ENCODE assay signal across 8 cellular contexts in the genomic region with DNA sequence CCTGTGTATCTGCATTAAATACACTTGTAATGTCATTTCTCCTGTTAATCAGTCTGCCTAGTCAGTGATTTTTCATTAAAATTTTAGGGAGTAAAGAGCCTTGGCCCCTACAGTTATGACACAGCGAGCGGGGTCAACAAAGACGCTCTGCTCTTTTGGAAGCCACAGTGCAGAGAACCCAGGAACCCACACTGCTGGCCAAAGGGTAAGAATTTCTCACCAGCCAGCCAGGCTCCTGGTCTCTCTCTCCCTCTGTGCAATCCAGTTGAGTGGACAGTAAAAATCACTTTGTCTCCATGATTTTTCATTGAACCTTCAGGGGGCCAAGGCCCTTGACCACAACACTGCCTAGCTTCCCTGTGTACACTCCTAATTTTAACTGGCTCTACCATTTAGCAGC. TPM values are rescaled to one million over a fixed set of nuclear protein-coding genes. Genes with fewer than 3 reads are reported as not detected.
"Had no signal": no experiment of that assay in that cellular context is flagged by ENCODE, and none has a peak within 500 bp of the region (broad histone marks: within the 10 kb centered on the region; RNA-seq: fewer than 3 reads in every experiment).

No MANE protein-coding gene starts in this region.

- H3K27ac Mint-ChIP-seq: HFFc6, IgD-negative memory B cell had no signal

- H3K27ac ChIP-seq: GM23248, HL-60 had no signal

- DNase-seq: GM23248, HFFc6, KG1 had no signal

- H3K36me3 ChIP-seq: HAP-1 had no signal

- ATAC-seq: HCT116, HepG2 had no signal

- H3K4me3 ChIP-seq: GM23248, HAP-1 had no signal

- H3K4me1 ChIP-seq: HAP-1 had no signal

- H2AFZ ChIP-seq: GM23248 had no signal

- H3K27me3 Mint-ChIP-seq: IgD-negative memory B cell had no signal

- H3K4me3 Mint-ChIP-seq: HFFc6 had no signal

RNA-seq across cellular contexts. Expression of gene NLGN4X, which starts 52.8 kb away (rescaled TPM):
- total RNA-seq: GM23248, HepG2, HFFc6 had no signal
- polyA plus RNA-seq: GM23248, HepG2, IgD-negative memory B cell had no signal
